In the genomic region with DNA sequence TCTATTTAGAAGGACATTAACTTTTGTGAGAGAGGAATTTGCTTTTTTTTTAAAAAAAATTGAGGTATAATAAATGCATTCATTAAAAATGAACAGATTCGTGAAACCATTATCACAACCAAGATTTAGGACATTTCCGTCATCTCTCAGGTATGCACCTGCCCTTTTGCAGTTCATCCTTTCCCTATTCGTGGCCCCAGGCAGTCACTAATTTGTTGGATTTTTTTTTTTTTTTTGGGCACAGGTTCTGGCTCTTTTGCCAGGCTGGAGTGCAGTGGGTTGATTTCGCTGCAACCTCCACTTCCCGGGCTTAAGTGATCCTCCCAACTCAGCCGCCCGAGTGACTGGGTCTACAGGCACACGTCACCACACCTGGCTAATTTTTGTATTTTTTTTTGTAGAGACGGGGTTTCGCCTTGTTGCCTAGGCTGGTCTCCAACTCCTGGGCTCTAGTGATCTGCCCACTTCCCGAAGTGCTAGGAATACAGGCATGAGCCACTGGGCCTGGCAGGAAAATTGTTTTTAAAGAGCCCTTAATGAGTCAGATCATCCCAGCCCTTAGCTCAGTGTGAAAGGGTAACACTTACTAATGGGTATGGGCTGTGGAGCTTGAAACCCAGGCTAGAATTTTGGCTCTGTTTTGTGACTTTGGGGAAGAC, we compare ENCODE assay signal across 14 cellular contexts. TPM values are rescaled to one million over a fixed set of nuclear protein-coding genes. Genes with fewer than 3 reads are reported as not detected.
DNase-seq lines count a peak whose midpoint lies in the region; ATAC-seq and TF ChIP-seq lines count a peak whose summit lies in the region.
"Had no signal": no experiment of that assay in that cellular context is flagged by ENCODE, and none has a peak within 500 bp of the region (broad histone marks: within the 10 kb centered on the region; RNA-seq: fewer than 3 reads in every experiment).

No MANE protein-coding gene starts in this region.

- intact Hi-C loops in A673 (cut with micrococcal nuclease; ENCODE audit: unreplicated experiment) (no loop called here), MCF 10A (cut with micrococcal nuclease) (no loop called here), lower lobe of right lung (cut with DNase I) (no loop called here), dorsolateral prefrontal cortex (cut with DNase I) (no loop called here)

- TF ChIP-seq CTCF in A673 (conservative IDR thresholded peaks at IDR 0.05; ENCODE audit: low read depth, low read length) = no peak
- no peak for TF ChIP-seq CTCF in MCF 10A (IDR thresholded peaks at IDR 0.05; ENCODE audit: unreplicated experiment)
- no peak for TF ChIP-seq CTCF in lower lobe of right lung (IDR thresholded peaks at IDR 0.05)
- no peak for TF ChIP-seq CTCF in dorsolateral prefrontal cortex (IDR thresholded peaks at IDR 0.05 in 54 of 56, conservative IDR thresholded peaks at IDR 0.05 in 2 of 56; ENCODE audit: low read depth in 1 of 56, partially characterized antibody in 56 of 56)

- no peaks in the 10 kb centered on the region for H3K9me3 Mint-ChIP-seq in MCF 10A (ENCODE audit: unreplicated experiment)
- H3K9me3 Mint-ChIP-seq: activated naive CD8-positive, alpha-beta T cell treated with anti-CD3 and anti-CD28 coated beads, Interleukin-2, amount 10 ng/mL, durations not matched to agents 7 days and 5 days had no signal

- H3K4me3 ChIP-seq in A673 (ENCODE audit: low read depth, low read length, poor library complexity, severe bottlenecking) = no peak overlapping the region
- H3K4me3 ChIP-seq in lower lobe of right lung = no peak overlapping the region
- H3K4me3 ChIP-seq in dorsolateral prefrontal cortex = no peak overlapping the region

- peak; percentile 22 for DNase-seq in A673 (ENCODE audit: low spot score)
- DNase-seq in HT1080 (ENCODE audit: low read depth) = peak; percentile 48
- DNase-seq in MCF 10A (ENCODE audit: unreplicated experiment) = peak; percentile 89
- no peak for DNase-seq in lower lobe of right lung
- DNase-seq in dorsolateral prefrontal cortex = no peak
- no peak for DNase-seq in NCI-H2081 treated with DMSO at 0.1 percent for 48 hours (lab: John Stamatoyannopoulos, UW)
- DNase-seq: activated CD4-positive, alpha-beta T cell treated with anti-CD3 and anti-CD28 coated beads for 36 hours; activated naive CD8-positive, alpha-beta T cell treated with anti-CD3 and anti-CD28 coated beads, Interleukin-2, amount 10 ng/mL, durations not matched to agents 7 days and 5 days; effector CD4-positive, alpha-beta T cell; NCI-H1694 treated with DMSO at 0.1 percent for 48 hours; stimulated activated CD4-positive, alpha-beta T cell treated with anti-CD3 and anti-CD28 coated beads, Interleukin-4, amount 100 ng/mL, for 4 hours had no signal

- CTCF ChIA-PET in A673 (lab: Charles Lee) = no interaction called here
- CTCF ChIA-PET in MCF 10A (lab: Yijun Ruan, JAX) = interaction anchor here (0.6 to 1.3 kb wide), 5 partner anchors 19 to 292 kb away, joined by 3 to 9 read pairs (median 4); no protein-coding TSS in a partner anchor

- no peaks in the 10 kb centered on the region for H3K27me3 Mint-ChIP-seq in MCF 10A (ENCODE audit: insufficient read depth, unreplicated experiment)
- H3K27me3 Mint-ChIP-seq: activated CD4-positive, alpha-beta T cell treated with anti-CD3 and anti-CD28 coated beads for 36 hours; activated naive CD8-positive, alpha-beta T cell treated with anti-CD3 and anti-CD28 coated beads, Interleukin-2, amount 10 ng/mL, durations not matched to agents 7 days and 5 days; B cell had no signal

- peak overlapping the region; percentile 63 for H3K4me3 Mint-ChIP-seq in MCF 10A (ENCODE audit: unreplicated experiment)
- H3K4me3 Mint-ChIP-seq: activated CD4-positive, alpha-beta T cell treated with anti-CD3 and anti-CD28 coated beads for 36 hours; activated naive CD8-positive, alpha-beta T cell treated with anti-CD3 and anti-CD28 coated beads, Interleukin-2, amount 10 ng/mL, durations not matched to agents 7 days and 5 days; B cell had no signal

- H3K9me3 ChIP-seq in A673 (ENCODE audit: low read depth, low read length, poor library complexity, severe bottlenecking) (no peaks in the 10 kb centered on the region), lower lobe of right lung (no peaks in the 10 kb centered on the region)

- no TSS peak for BruUV-seq in A673 (replicated peaks; lab: Mats Ljungman, UMichigan)
- BruUV-seq in MCF 10A (replicated peaks; lab: Mats Ljungman, UMichigan) = no TSS peak

- peaks cover 22% of the 10 kb centered on the region for H3K36me3 Mint-ChIP-seq in MCF 10A (ENCODE audit: insufficient read depth, unreplicated experiment)

- peaks cover 30% of the 10 kb centered on the region for H3K4me1 Mint-ChIP-seq in MCF 10A (ENCODE audit: insufficient read depth, unreplicated experiment)

- H3K27me3 ChIP-seq in A673 (replicated peaks; ENCODE audit: insufficient read depth, low read depth, low read length, poor library complexity) (no peaks in the 10 kb centered on the region), lower lobe of right lung (ENCODE audit: low read depth) (no peaks in the 10 kb centered on the region), dorsolateral prefrontal cortex (no peaks in the 10 kb centered on the region)

- peak overlapping the region; percentile 81 for H3K27ac Mint-ChIP-seq in MCF 10A (ENCODE audit: low read depth, unreplicated experiment)
- H3K27ac Mint-ChIP-seq: activated CD4-positive, alpha-beta T cell treated with anti-CD3 and anti-CD28 coated beads for 36 hours; activated naive CD8-positive, alpha-beta T cell treated with anti-CD3 and anti-CD28 coated beads, Interleukin-2, amount 10 ng/mL, durations not matched to agents 7 days and 5 days; B cell had no signal

- H3K27ac ChIP-seq in A673 (ENCODE audit: low read depth, low read length, poor library complexity, severe bottlenecking) (no peak overlapping the region), lower lobe of right lung (no peak overlapping the region), dorsolateral prefrontal cortex (no peak overlapping the region)

- ATAC-seq in lower lobe of right lung (peak; percentile 77 to 88), GM19463 (IDR thresholded peaks at IDR 0.05; ENCODE audit: unreplicated experiment) (no peak), HG03520 (IDR thresholded peaks at IDR 0.05; ENCODE audit: unreplicated experiment) (no peak)
- ATAC-seq: activated CD4-positive, alpha-beta T cell treated with anti-CD3 and anti-CD28 coated beads for 36 hours had no signal

- H3K4me1 ChIP-seq in A673 (ENCODE audit: insufficient read depth, low read length, poor library complexity, severe bottlenecking) (peaks cover 14% of the 10 kb centered on the region), lower lobe of right lung (peaks cover 59% of the 10 kb centered on the region)

- POLR2A ChIA-PET in A673 (lab: Charles Lee; ENCODE audit: low non-redundant PET) (no interaction called here), MCF 10A (lab: Yijun Ruan, JAX) (interaction anchor here (0.7 to 3.0 kb wide), 8 partner anchors 8 to 293 kb away, joined by 3 to 21 read pairs (median 4); partner anchors contain the start of gene PHF3)

- H3K36me3 ChIP-seq in A673 (ENCODE audit: insufficient read depth, low read length, poor library complexity, severe bottlenecking) = peaks cover 12% of the 10 kb centered on the region
- H3K36me3 ChIP-seq in lower lobe of right lung = no peaks in the 10 kb centered on the region

RNA-seq across cellular contexts. Expression of gene PHF3, which starts 9.2 kb away (rescaled TPM):
- total RNA-seq in A673 (2021) (52.0 and 52.7 TPM in 2 replicates), MCF 10A (2022) (41.0 and 46.4 TPM in 2 replicates), lower lobe of right lung (65.4 TPM), dorsolateral prefrontal cortex (10 to 100 TPM; 56.6 to 92.2 (median 71.1) TPM)
- 37.6 and 39.9 TPM in 2 replicates for total RNA-seq in HT1080 (2014; rRNA removed; shearing (Covaris generic))
- polyA plus RNA-seq in HT1080 (2015; cell fraction: cytosol; rRNA removed) = 14.9 and 19.9 TPM in 2 replicates
- 27.5 and 30.2 TPM in 2 replicates for polyA plus RNA-seq in HT1080 (2015; cell fraction: nucleus; rRNA removed)

Comparison
In these comparisons a context has a peak if more than half of its experiments do, and no peak if none do; other contexts are left out.
1. DNase-seq: peak in A673 (single experiment), HT1080 (single experiment) and MCF 10A (single experiment); none in lower lobe of right lung (single experiment), dorsolateral prefrontal cortex (0 of 10) and NCI-H2081 treated with DMSO at 0.1 percent for 48 hours (single experiment).
2. ATAC-seq: peak in lower lobe of right lung (2 of 2); none in GM19463 (single experiment) and HG03520 (single experiment).